1 cellular context compared by ENCODE assay signal in the genomic region with DNA sequence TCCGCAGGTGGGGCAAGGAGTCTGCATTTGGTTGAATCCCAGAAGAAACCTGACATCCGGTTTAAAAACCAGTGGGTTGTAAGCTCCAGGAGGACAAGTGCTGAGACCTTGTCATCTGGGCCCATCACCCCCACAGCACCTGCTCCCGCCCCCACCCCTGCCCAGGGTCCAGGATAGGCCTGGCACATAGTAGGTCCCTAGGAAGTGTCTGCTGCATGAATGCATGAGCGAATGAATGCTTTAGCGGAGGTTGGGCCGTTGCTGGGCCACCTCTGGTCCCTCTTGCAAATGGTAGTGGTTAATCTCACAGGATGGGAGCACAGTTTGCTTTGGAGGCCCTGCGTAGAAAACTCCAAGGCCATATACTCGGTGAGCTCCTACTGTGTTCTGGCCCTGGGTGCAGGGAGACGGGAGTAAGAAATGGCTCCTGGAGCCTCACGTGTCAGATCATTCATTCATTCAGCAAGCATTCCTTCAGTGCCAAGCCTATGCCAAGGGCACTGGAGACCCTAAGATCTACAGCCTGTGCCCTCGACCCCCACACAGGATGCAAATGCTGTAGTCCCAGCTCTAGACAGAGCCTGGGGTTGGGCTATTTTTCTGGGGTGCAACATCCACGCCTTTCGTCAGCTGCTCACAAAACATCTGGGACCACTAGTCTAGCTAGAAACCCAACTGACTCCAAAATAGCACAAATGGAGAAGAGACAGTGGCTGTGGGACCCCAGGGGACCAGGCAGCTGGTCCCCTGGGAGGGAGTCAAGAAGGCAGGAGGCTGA.
TF ChIP-seq lines count a peak whose summit lies in the region.

No MANE protein-coding gene starts in this region.

TF ChIP-seq in HepG2, 621 proteins besides CTCF, POLR2A, EP300 and RAD21:
- TF ChIP-seq ZNF143 (CRISPR knock-in tag; IDR thresholded peaks at IDR 0.05) = no peak
- TF ChIP-seq ZNF256 (CRISPR knock-in tag; conservative IDR thresholded peaks at IDR 0.05) = no peak
- no peak for TF ChIP-seq ZNF503 (CRISPR knock-in tag; IDR thresholded peaks at IDR 0.05)
- TF ChIP-seq SAFB2 (CRISPR knock-in tag; IDR thresholded peaks at IDR 0.05; ENCODE audit: borderline replicate concordance, low read depth) = no peak
- peak; percentile 58 for TF ChIP-seq RBM22 (optimal IDR thresholded peaks at IDR 0.05; ENCODE audit: low read length)
- TF ChIP-seq ZNF33A (CRISPR knock-in tag; IDR thresholded peaks at IDR 0.05; ENCODE audit: borderline replicate concordance) = no peak
- TF ChIP-seq ZKSCAN1 (IDR thresholded peaks at IDR 0.05; ENCODE audit: low read length) = peak; percentile 38; the same call in 1 of the 2 replicates
- TF ChIP-seq ZNF75D (CRISPR knock-in tag; IDR thresholded peaks at IDR 0.05; ENCODE audit: borderline replicate concordance) = no peak
- TF ChIP-seq, protein P1, sequence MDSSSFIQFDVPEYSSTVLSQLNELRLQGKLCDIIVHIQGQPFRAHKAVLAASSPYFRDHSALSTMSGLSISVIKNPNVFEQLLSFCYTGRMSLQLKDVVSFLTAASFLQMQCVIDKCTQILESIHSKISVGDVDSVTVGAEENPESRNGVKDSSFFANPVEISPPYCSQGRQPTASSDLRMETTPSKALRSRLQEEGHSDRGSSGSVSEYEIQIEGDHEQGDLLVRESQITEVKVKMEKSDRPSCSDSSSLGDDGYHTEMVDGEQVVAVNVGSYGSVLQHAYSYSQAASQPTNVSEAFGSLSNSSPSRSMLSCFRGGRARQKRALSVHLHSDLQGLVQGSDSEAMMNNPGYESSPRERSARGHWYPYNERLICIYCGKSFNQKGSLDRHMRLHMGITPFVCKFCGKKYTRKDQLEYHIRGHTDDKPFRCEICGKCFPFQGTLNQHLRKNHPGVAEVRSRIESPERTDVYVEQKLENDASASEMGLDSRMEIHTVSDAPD (CRISPR knock-in tag; IDR thresholded peaks at IDR 0.05) = no peak
- TF ChIP-seq CAMTA2 (CRISPR knock-in tag; IDR thresholded peaks at IDR 0.05; ENCODE audit: borderline replicate concordance) = no peak
